ENCODE assay signal across 12 cellular contexts in genomic region chr16:48340054-48340453, GRCh38.
"Had no signal": no experiment of that assay in that cellular context is flagged by ENCODE, and none has a peak within 500 bp of the region (broad histone marks: within the 10 kb centered on the region; RNA-seq: fewer than 3 reads in every experiment).

No MANE protein-coding gene starts in this region.

- ATAC-seq: left colon had no signal

- H3K27me3 ChIP-seq: esophagus squamous epithelium, neutrophil had no signal

- H3K4me1 ChIP-seq: esophagus squamous epithelium had no signal

- DNase-seq: activated T-cell treated with anti-CD3 and anti-CD28 coated beads, Interleukin-2, amount 50 U/mL, for 1 hour; esophagus squamous epithelium; foreskin fibroblast; glutamatergic neuron; left colon; midbrain; small intestine; T-helper 1 cell; trophoblast cell had no signal

- H3K4me3 ChIP-seq: esophagus squamous epithelium, lung, SK-N-MC had no signal

- H3K27ac ChIP-seq: esophagus squamous epithelium, neutrophil, SK-N-MC had no signal

- H3K9me3 ChIP-seq: esophagus squamous epithelium, neutrophil had no signal
